In genomic region chr11:9301720-9302119, GRCh38 we compare ENCODE assay signal across 1 cellular context.
TF ChIP-seq lines count a peak whose summit lies in the region.

No MANE protein-coding gene starts in this region.

TF ChIP-seq in GM23338, 12 proteins besides CTCF, POLR2A, EP300 and RAD21 (continued from another document):
- TF ChIP-seq ETS1 (IDR thresholded peaks at IDR 0.05) (no peak), ZNF462 (CRISPR knock-in tag; IDR thresholded peaks at IDR 0.05) (no peak), NANOG (IDR thresholded peaks at IDR 0.05; ENCODE audit: borderline replicate concordance) (no peak)
